18 cellular contexts compared by ENCODE assay signal in genomic region chr6:28856617-28857000, GRCh38.
"Had no signal": no experiment of that assay in that cellular context is flagged by ENCODE, and none has a peak within 500 bp of the region (broad histone marks: within the 10 kb centered on the region; RNA-seq: fewer than 3 reads in every experiment).

No MANE protein-coding gene starts in this region.

- H3K4me1 Mint-ChIP-seq: immature natural killer cell, neural crest cell had no signal

- H3K4me3 Mint-ChIP-seq: activated CD4-positive, alpha-beta T cell treated with anti-CD3 and anti-CD28 coated beads for 36 hours; activated naive CD8-positive, alpha-beta T cell treated with anti-CD3 and anti-CD28 coated beads for 36 hours; activated T-helper 1 cell treated with anti-CD3 and anti-CD28 coated beads, Interleukin-12 subunit alpha, Interleukin-12 subunit beta, Interleukin-2, Interleukin-4 antibody, amounts not matched to agents 30 ng/mL and 10 ng/mL and 1 ng/mL, durations not matched to agents 14 hours and 24 hours and 36 hours; dendritic cell treated with granulocyte-macrophage colony-stimulating factor and Interleukin-4, amounts not matched to agents 40 ng/mL and 50 ng/mL, for 4 days; immature natural killer cell; neural crest cell; stimulated activated naive CD8-positive, alpha-beta T cell treated with anti-CD3 and anti-CD28 coated beads, Interleukin-15, amount 100 ng/mL, for 72 hours had no signal

- H3K9me3 Mint-ChIP-seq: activated naive CD8-positive, alpha-beta T cell treated with anti-CD3 and anti-CD28 coated beads for 36 hours; activated T-helper 1 cell treated with anti-CD3 and anti-CD28 coated beads, Interleukin-12 subunit alpha, Interleukin-12 subunit beta, Interleukin-2, Interleukin-4 antibody, amounts not matched to agents 30 ng/mL and 10 ng/mL and 1 ng/mL, durations not matched to agents 14 hours and 24 hours and 36 hours; dendritic cell treated with granulocyte-macrophage colony-stimulating factor and Interleukin-4, amounts not matched to agents 40 ng/mL and 50 ng/mL, for 4 days; neural crest cell; stimulated activated naive CD8-positive, alpha-beta T cell treated with anti-CD3 and anti-CD28 coated beads, Interleukin-15, amount 100 ng/mL, for 72 hours had no signal

- H3K27me3 Mint-ChIP-seq: activated naive CD8-positive, alpha-beta T cell treated with anti-CD3 and anti-CD28 coated beads for 36 hours had no signal

- H3K27ac Mint-ChIP-seq: activated CD4-positive, alpha-beta T cell treated with anti-CD3 and anti-CD28 coated beads for 36 hours; activated naive CD8-positive, alpha-beta T cell treated with anti-CD3 and anti-CD28 coated beads for 36 hours; activated T-helper 1 cell treated with anti-CD3 and anti-CD28 coated beads, Interleukin-12 subunit alpha, Interleukin-12 subunit beta, Interleukin-2, Interleukin-4 antibody, amounts not matched to agents 30 ng/mL and 10 ng/mL and 1 ng/mL, durations not matched to agents 14 hours and 24 hours and 36 hours; dendritic cell treated with granulocyte-macrophage colony-stimulating factor and Interleukin-4, amounts not matched to agents 40 ng/mL and 50 ng/mL, for 4 days; immature natural killer cell had no signal

- DNase-seq: activated CD4-positive, alpha-beta T cell treated with anti-CD3 and anti-CD28 coated beads for 36 hours; activated CD4-positive, alpha-beta T cell treated with anti-CD3 and anti-CD28 coated beads, Interleukin-2, amount 50 U/mL, for 48 hours; activated naive CD4-positive, alpha-beta T cell; activated naive CD8-positive, alpha-beta T cell treated with anti-CD3 and anti-CD28 coated beads for 36 hours; activated T-cell treated with anti-CD3 and anti-CD28 coated beads for 4 hours; amniotic stem cell; effector CD8-positive, alpha-beta T cell; immature natural killer cell; kidney glomerular epithelial cell; left ventricle myocardium inferior; mammary epithelial cell; stimulated activated naive CD8-positive, alpha-beta T cell treated with anti-CD3 and anti-CD28 coated beads, Interleukin-15, amount 100 ng/mL, for 72 hours; T1000; transverse colon; uterus had no signal
